Comparison of ENCODE assay signal across 8 cellular contexts in the genomic region with DNA sequence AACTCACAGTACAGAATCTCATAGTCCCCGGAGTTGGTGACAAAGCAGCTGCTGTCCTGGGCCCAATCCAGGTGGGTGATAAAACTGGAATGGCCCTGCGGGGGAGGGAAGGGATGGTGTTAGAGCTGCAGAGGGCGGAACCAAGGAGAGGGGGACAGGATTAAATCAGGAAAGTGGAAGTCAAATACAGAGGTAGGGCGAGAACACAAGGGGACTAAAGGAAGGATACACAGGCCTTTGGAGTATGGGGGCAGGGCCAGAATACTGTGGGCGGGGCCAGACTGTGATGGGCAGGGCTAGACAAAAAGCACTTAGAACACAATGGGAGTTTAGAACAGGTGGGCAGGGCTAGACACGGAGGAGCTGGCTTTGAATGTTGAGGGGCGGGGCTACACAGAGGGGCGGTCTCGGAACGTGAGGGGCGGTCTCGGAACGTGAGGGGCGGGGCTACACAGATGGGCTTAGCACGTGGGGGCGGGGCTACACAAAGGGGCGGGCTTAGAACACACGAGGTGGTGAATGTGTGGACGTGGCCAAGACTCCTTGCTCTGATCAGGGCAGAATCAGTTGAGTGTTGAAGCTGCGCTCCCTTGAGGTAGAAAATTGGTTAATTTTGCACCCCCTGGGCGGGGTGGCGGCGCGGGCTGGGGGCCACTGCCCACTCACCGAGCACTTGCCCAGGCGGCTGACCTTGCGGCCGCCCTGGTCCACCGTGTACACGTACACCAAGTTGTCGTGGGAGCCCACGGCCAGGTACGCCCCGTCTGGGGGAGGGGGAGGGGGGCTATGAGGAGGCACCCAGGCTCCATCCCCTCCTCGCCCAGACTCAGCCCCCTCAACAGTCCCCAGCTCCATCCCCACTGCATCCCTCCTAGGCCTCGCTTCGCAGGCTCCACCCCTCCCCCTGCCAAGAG. TPM values are rescaled to one million over a fixed set of nuclear protein-coding genes. Genes with fewer than 3 reads are reported as not detected.
DNase-seq lines count a peak whose midpoint lies in the region; ATAC-seq, FAIRE-seq and TF ChIP-seq lines count a peak whose summit lies in the region.

No MANE protein-coding gene starts in this region.

- no peak overlapping the region for H3K23ac ChIP-seq in mesendoderm (ENCODE audit: low read length)

- peak overlapping the region; percentile 37 for H3K27ac ChIP-seq in mesendoderm (ENCODE audit: low read depth, low read length)

- TF ChIP-seq POLR2A in H54 (IDR thresholded peaks at IDR 0.05; ENCODE audit: low read depth, low read length), result no peak

- no peak overlapping the region for H4K5ac ChIP-seq in mesendoderm (ENCODE audit: low read length)

- no peak overlapping the region for H3K4me3 Mint-ChIP-seq in activated CD8-positive, alpha-beta T cell treated with anti-CD3 and anti-CD28 coated beads, Interleukin-2, amount 10 ng/mL, durations not matched to agents 7 days and 5 days
- H3K4me3 Mint-ChIP-seq in effector memory CD8-positive, alpha-beta T cell, result no peak overlapping the region

- H2BK5ac ChIP-seq in mesendoderm (ENCODE audit: low read length), result peak overlapping the region; percentile 5

- no peaks in the 10 kb centered on the region for H3K27me3 Mint-ChIP-seq in activated CD8-positive, alpha-beta T cell treated with anti-CD3 and anti-CD28 coated beads, Interleukin-2, amount 10 ng/mL, durations not matched to agents 7 days and 5 days (ENCODE audit: low read depth)
- H3K27me3 Mint-ChIP-seq in effector memory CD8-positive, alpha-beta T cell, result no peaks in the 10 kb centered on the region

- WGBS in mesendoderm (ENCODE audit: extremely low coverage, insufficient coverage, low lambda C conversion rate), result no CpG with 5 or more reads among the region's 37 CpGs

- H3K27me3 ChIP-seq in mesendoderm (ENCODE audit: insufficient read depth, low read length, poor library complexity), result no peaks in the 10 kb centered on the region

- H3K4me3 ChIP-seq in mesendoderm (ENCODE audit: low read length), result peak overlapping the region; percentile 45

- H3K36me3 Mint-ChIP-seq in activated CD8-positive, alpha-beta T cell treated with anti-CD3 and anti-CD28 coated beads, Interleukin-2, amount 10 ng/mL, durations not matched to agents 7 days and 5 days (ENCODE audit: low read depth), result peaks cover 56% of the 10 kb centered on the region
- peaks cover 63% of the 10 kb centered on the region for H3K36me3 Mint-ChIP-seq in effector memory CD8-positive, alpha-beta T cell (ENCODE audit: insufficient read depth)

- FAIRE-seq in H54 (lab: Jason Lieb, UNC), result peak; percentile 82

- H3K4me1 Mint-ChIP-seq in activated CD8-positive, alpha-beta T cell treated with anti-CD3 and anti-CD28 coated beads, Interleukin-2, amount 10 ng/mL, durations not matched to agents 7 days and 5 days (ENCODE audit: low read depth), result peaks cover 20% of the 10 kb centered on the region
- H3K4me1 Mint-ChIP-seq in effector memory CD8-positive, alpha-beta T cell (ENCODE audit: low read depth in 2 of 2), result peaks cover 16% of the 10 kb centered on the region in 2 donors

- no peak overlapping the region for H4K8ac ChIP-seq in mesendoderm (ENCODE audit: low read depth, low read length)

- no peaks in the 10 kb centered on the region for H3K9me3 Mint-ChIP-seq in activated CD8-positive, alpha-beta T cell treated with anti-CD3 and anti-CD28 coated beads, Interleukin-2, amount 10 ng/mL, durations not matched to agents 7 days and 5 days (ENCODE audit: insufficient read depth)
- H3K9me3 Mint-ChIP-seq in effector memory CD8-positive, alpha-beta T cell, result no peaks in the 10 kb centered on the region

- peak overlapping the region; percentile 87 for H3K9ac ChIP-seq in mesendoderm (ENCODE audit: low read length)

- no peaks in the 10 kb centered on the region for H3K79me1 ChIP-seq in mesendoderm (ENCODE audit: low read length)

- peaks cover 4% of the 10 kb centered on the region for H3K36me3 ChIP-seq in mesendoderm (ENCODE audit: control insufficient read depth, insufficient read depth, low read length)

- H3K4ac ChIP-seq in mesendoderm (ENCODE audit: low read depth, low read length), result peak overlapping the region; percentile 84

- no peaks in the 10 kb centered on the region for H3K79me2 ChIP-seq in mesendoderm (ENCODE audit: control insufficient read depth, insufficient read depth, low read length)

- no peak overlapping the region for H2AK5ac ChIP-seq in mesendoderm (ENCODE audit: low read length)

- DNase-seq in AG20443 (ENCODE audit: low spot score), result peak; percentile 84
- DNase-seq in H54 (ENCODE audit: insufficient read length, low spot score), result peak; percentile 68
- peak; percentile 99 for DNase-seq in NCI-H82 (lab: John Stamatoyannopoulos, UW)
- DNase-seq in activated CD8-positive, alpha-beta T cell treated with anti-CD3 and anti-CD28 coated beads, Interleukin-2, amount 10 ng/mL, durations not matched to agents 7 days and 5 days, result peak; percentile 77
- peak; percentile 74 to 80 (median 77) for DNase-seq in effector memory CD8-positive, alpha-beta T cell
- peak; percentile 100 for DNase-seq in mesendoderm
- DNase-seq in stimulated activated CD8-positive, alpha-beta memory T cell treated with anti-CD3 and anti-CD28 coated beads, Interleukin-4, amount 100 ng/mL, for 48 hours, result peak; percentile 95

- peak overlapping the region; percentile 27 for H3K4me2 ChIP-seq in mesendoderm (ENCODE audit: low read length)

- CTCF ChIA-PET in activated CD8-positive, alpha-beta T cell treated with anti-CD3 and anti-CD28 coated beads, Interleukin-2, amount 10 ng/mL, durations not matched to agents 7 days and 5 days (lab: Charles Lee), result interaction anchor here (1.3 to 1.5 kb wide), 3 partner anchors 22 to 66 kb away, joined by 3 to 5 read pairs (median 4); no protein-coding TSS in a partner anchor

- peak overlapping the region; percentile 35 for H3K18ac ChIP-seq in mesendoderm (ENCODE audit: low read length)

- no peak overlapping the region for H3K27ac Mint-ChIP-seq in activated CD8-positive, alpha-beta T cell treated with anti-CD3 and anti-CD28 coated beads, Interleukin-2, amount 10 ng/mL, durations not matched to agents 7 days and 5 days
- peak overlapping the region in 1 of 2 donors; percentile 86 for H3K27ac Mint-ChIP-seq in effector memory CD8-positive, alpha-beta T cell

- H2BK120ac ChIP-seq in mesendoderm (ENCODE audit: low read depth, low read length), result no peak overlapping the region

- H3K4me1 ChIP-seq in mesendoderm (ENCODE audit: control insufficient read depth, low read depth, low read length), result no peaks in the 10 kb centered on the region

- no peak overlapping the region for H2BK15ac ChIP-seq in mesendoderm (replicated peaks; ENCODE audit: low read depth)

- POLR2A ChIA-PET in activated CD8-positive, alpha-beta T cell treated with anti-CD3 and anti-CD28 coated beads, Interleukin-2, amount 10 ng/mL, durations not matched to agents 7 days and 5 days (lab: Charles Lee), result interaction anchor here (2.3 kb wide), 1 partner anchor 26 kb away, joined by 7 read pairs; no protein-coding TSS in a partner anchor

- H3K56ac ChIP-seq in mesendoderm (ENCODE audit: low read length), result peak overlapping the region; percentile 95

- peak; percentile 86 for ATAC-seq in activated CD8-positive, alpha-beta T cell treated with anti-CD3 and anti-CD28 coated beads, Interleukin-2, amount 10 ng/mL, durations not matched to agents 7 days and 5 days
- peak; percentile 91 for ATAC-seq in effector memory CD8-positive, alpha-beta T cell (replicated peaks)
- ATAC-seq in HG02642 (IDR thresholded peaks at IDR 0.05; ENCODE audit: poor library complexity, unreplicated experiment), result no peak

RNA-seq across cellular contexts. Expression of a gene that starts 14.0 kb away (rescaled TPM):
- total RNA-seq in activated CD8-positive, alpha-beta T cell treated with anti-CD3 and anti-CD28 coated beads, Interleukin-2, amount 10 ng/mL, durations not matched to agents 7 days and 5 days, result not detected
- 0.14 TPM for polyA plus RNA-seq in mesendoderm (2013, experiment 1 of 2)
- 0.10 TPM for polyA plus RNA-seq in mesendoderm (2013, experiment 2 of 2)

RNA-seq across cellular contexts. Expression of a gene that starts 23.1 kb away (rescaled TPM):
- 10 to 100 TPM; 93.6 to 97.6 TPM for total RNA-seq in activated CD8-positive, alpha-beta T cell treated with anti-CD3 and anti-CD28 coated beads, Interleukin-2, amount 10 ng/mL, durations not matched to agents 7 days and 5 days
- polyA plus RNA-seq in mesendoderm (2013, experiment 1 of 2), result 5.3 TPM
- polyA plus RNA-seq in mesendoderm (2013, experiment 2 of 2), result 5.6 TPM

RNA-seq across cellular contexts. Expression of a gene that starts 31.4 kb away (rescaled TPM):
- total RNA-seq in activated CD8-positive, alpha-beta T cell treated with anti-CD3 and anti-CD28 coated beads, Interleukin-2, amount 10 ng/mL, durations not matched to agents 7 days and 5 days, result 10 to 100 TPM; 13.4 to 14.9 TPM
- polyA plus RNA-seq in mesendoderm (2013, experiment 1 of 2), result 7.5 TPM
- 7.5 TPM for polyA plus RNA-seq in mesendoderm (2013, experiment 2 of 2)

RNA-seq across cellular contexts. Expression of a gene that starts 52.0 kb away (rescaled TPM):
- 1 to 10 TPM; 7.0 to 9.2 TPM for total RNA-seq in activated CD8-positive, alpha-beta T cell treated with anti-CD3 and anti-CD28 coated beads, Interleukin-2, amount 10 ng/mL, durations not matched to agents 7 days and 5 days
- 0.07 TPM for polyA plus RNA-seq in mesendoderm (2013, experiment 1 of 2)
- polyA plus RNA-seq in mesendoderm (2013, experiment 2 of 2), result 0.10 TPM
